In the genomic region with DNA sequence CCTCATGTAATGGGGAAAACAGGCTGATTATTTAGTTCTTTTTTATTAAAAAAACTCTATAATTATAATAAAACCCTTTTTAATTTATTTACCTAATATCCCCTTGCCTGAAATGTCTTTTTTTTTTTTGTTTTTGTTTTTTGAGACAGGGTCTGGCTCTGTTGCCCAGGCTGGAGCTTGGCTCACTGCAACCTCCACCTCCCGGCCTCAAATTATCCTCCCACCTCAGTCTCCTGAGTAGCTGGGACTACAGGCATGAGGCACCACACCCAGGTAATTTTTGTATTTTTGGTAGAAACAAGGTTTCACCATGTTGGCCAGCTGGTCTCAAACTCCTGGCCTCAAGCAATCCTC, we compare ENCODE assay signal across 30 cellular contexts.
"Had no signal": no experiment of that assay in that cellular context is flagged by ENCODE, and none has a peak within 500 bp of the region (broad histone marks: within the 10 kb centered on the region; RNA-seq: fewer than 3 reads in every experiment).

No MANE protein-coding gene starts in this region.

- H3K4me3 ChIP-seq: MG63 had no signal

- DNase-seq: activated B cell treated with CpG ODN at 0.5 μM for 24 hours; activated CD4-positive, alpha-beta T cell treated with anti-CD3 and anti-CD28 coated beads for 48 hours; activated CD4-positive, alpha-beta T cell treated with anti-CD3 and anti-CD28 coated beads, Interleukin-2, amount 50 U/mL, for 4 hours; activated CD4-positive, CD25-positive, alpha-beta regulatory T cell treated with anti-CD3 and anti-CD28 coated beads, Interleukin-2, amount 50 U/mL, for 72 hours; activated CD8-positive, alpha-beta T cell treated with anti-CD3 and anti-CD28 coated beads for 36 hours; activated gamma-delta T cell; activated naive CD4-positive, alpha-beta T cell treated with Interleukin-2 at 50 U/mL for 16 hours; activated T-cell treated with anti-CD3 and anti-CD28 coated beads, Interleukin-2, amount 50 U/mL, for 1 hour; activated T-cell treated with anti-CD3 and anti-CD28 coated beads, Interleukin-2, amount 50 U/mL, for 72 hours; anterior cingulate cortex; caudate nucleus; cerebellar nuclear complex; Kasumi-1; MG63; NCI-H1105 treated with DMSO at 0.1 percent for 48 hours; NCI-H1436; NCI-H187; NCI-H2029 treated with DMSO at 0.1 percent for 48 hours; NCI-H2107; NCI-H2171; NCI-H510A; NCI-H748 treated with DMSO at 0.1 percent for 48 hours; Right ventricle myocardium superior; SW 1271; T-helper 1 cell; T-helper 2 cell; T-helper 9 cell had no signal

- ATAC-seq: activated CD8-positive, alpha-beta T cell treated with anti-CD3 and anti-CD28 coated beads for 36 hours; activated T-cell treated with anti-CD3 and anti-CD28 coated beads, Interleukin-2, amount 50 U/mL, for 72 hours had no signal

- H3K36me3 Mint-ChIP-seq: brain had no signal

- H3K4me1 Mint-ChIP-seq: brain had no signal

- H3K27ac ChIP-seq: VCaP had no signal

- H3K4me3 Mint-ChIP-seq: activated B cell treated with CpG ODN at 0.5 μM for 24 hours; activated CD8-positive, alpha-beta T cell treated with anti-CD3 and anti-CD28 coated beads for 36 hours; brain had no signal

- H3K27me3 Mint-ChIP-seq: activated CD8-positive, alpha-beta T cell treated with anti-CD3 and anti-CD28 coated beads for 36 hours; activated naive CD4-positive, alpha-beta T cell treated with anti-CD3 and anti-CD28 coated beads, Interleukin-2, amount 50 U/mL, for 24 hours had no signal

- H3K27ac Mint-ChIP-seq: activated B cell treated with CpG ODN at 0.5 μM for 24 hours, brain had no signal

- H3K36me3 ChIP-seq: MG63 had no signal
